In genomic region chr5:134436523-134437339, GRCh38 we compare ENCODE assay signal across 1 cellular context.
TF ChIP-seq lines count a peak whose summit lies in the region.

No MANE protein-coding gene starts in this region.

TF ChIP-seq in HepG2, 621 proteins besides CTCF, POLR2A, EP300 and RAD21 (continued from another document and continues in another):
- TF ChIP-seq CEBPZ (IDR thresholded peaks at IDR 0.05; ENCODE audit: low read length) (no peak), RFX3 (CRISPR knock-in tag; IDR thresholded peaks at IDR 0.05) (peak; percentile 69), RNF219 (CRISPR knock-in tag; IDR thresholded peaks at IDR 0.05) (no peak), TP53 (CRISPR knock-in tag; conservative IDR thresholded peaks at IDR 0.05) (no peak), ZNF639 (CRISPR knock-in tag; conservative IDR thresholded peaks at IDR 0.05) (no peak), ZFP36 (IDR thresholded peaks at IDR 0.05; ENCODE audit: borderline replicate concordance, low read depth, low read length, partially characterized antibody) (no peak), NKX3-1 (CRISPR knock-in tag; IDR thresholded peaks at IDR 0.05) (no peak), HNRNPK (IDR thresholded peaks at IDR 0.05; ENCODE audit: low read depth, low read length, poor library complexity, severe bottlenecking) (no peak), STAG1 (CRISPR knock-in tag; IDR thresholded peaks at IDR 0.05) (no peak; the same call in 1 of the 2 replicates), MAFK (conservative IDR thresholded peaks at IDR 0.05 in 1 of 2, IDR thresholded peaks at IDR 0.05 in 1 of 2; ENCODE audit: low read length in 2 of 2) (peak; percentile 82 to 84), ZNF672 (CRISPR knock-in tag; IDR thresholded peaks at IDR 0.05) (no peak), CREB1 (IDR thresholded peaks at IDR 0.05) (peak; percentile 56), CREB1 (CRISPR knock-in tag; IDR thresholded peaks at IDR 0.05) (peak; percentile 57; the same call in 1 of the 2 replicates), THRA (CRISPR knock-in tag; IDR thresholded peaks at IDR 0.05; ENCODE audit: borderline replicate concordance) (no peak; the same call in 1 of the 2 replicates), MIXL1 (CRISPR knock-in tag; IDR thresholded peaks at IDR 0.05) (no peak), PHF8 (CRISPR knock-in tag; IDR thresholded peaks at IDR 0.05) (no peak), MTF2 (CRISPR knock-in tag; IDR thresholded peaks at IDR 0.05; ENCODE audit: borderline replicate concordance) (no peak), KDM5A (IDR thresholded peaks at IDR 0.05; ENCODE audit: borderline replicate concordance, low read length) (no peak), E2F1 (CRISPR knock-in tag; IDR thresholded peaks at IDR 0.05) (no peak), ZKSCAN5 (CRISPR knock-in tag; IDR thresholded peaks at IDR 0.05) (no peak), CSRNP1 (CRISPR knock-in tag; IDR thresholded peaks at IDR 0.05) (no peak), DDIT3 (CRISPR knock-in tag; IDR thresholded peaks at IDR 0.05) (no peak), ZNF335 (CRISPR knock-in tag; IDR thresholded peaks at IDR 0.05) (no peak), ZBTB21 (CRISPR knock-in tag; IDR thresholded peaks at IDR 0.05) (no peak), PAXIP1 (CRISPR knock-in tag; conservative IDR thresholded peaks at IDR 0.05) (peak; percentile 34; the same call in 1 of the 2 replicates), PHF21A (CRISPR knock-in tag; IDR thresholded peaks at IDR 0.05) (peak; percentile 60), GTF2F1 (IDR thresholded peaks at IDR 0.05; ENCODE audit: low read length) (no peak), ZNF609 (CRISPR knock-in tag; IDR thresholded peaks at IDR 0.05; ENCODE audit: borderline replicate concordance) (no peak), HOXA9 (CRISPR knock-in tag; IDR thresholded peaks at IDR 0.05; ENCODE audit: borderline replicate concordance) (no peak), YY1 (IDR thresholded peaks at IDR 0.05; ENCODE audit: insufficient read depth, insufficient replicate concordance, low read depth, low read length) (no peak), FLYWCH1 (CRISPR knock-in tag; IDR thresholded peaks at IDR 0.05) (no peak), SP5 (CRISPR knock-in tag; IDR thresholded peaks at IDR 0.05; ENCODE audit: borderline replicate concordance, low read depth) (no peak), ZBTB33 (CRISPR knock-in tag; IDR thresholded peaks at IDR 0.05) (no peak), BORCS8-MEF2B (CRISPR knock-in tag; IDR thresholded peaks at IDR 0.05) (no peak), MYC (CRISPR knock-in tag; IDR thresholded peaks at IDR 0.05; ENCODE audit: borderline replicate concordance) (no peak), ZIK1 (CRISPR knock-in tag; IDR thresholded peaks at IDR 0.05; ENCODE audit: borderline replicate concordance, low read depth) (no peak), POLR2AphosphoS2 (IDR thresholded peaks at IDR 0.05; ENCODE audit: low read depth, low read length) (no peak), ZFY (CRISPR knock-in tag; IDR thresholded peaks at IDR 0.05) (no peak), ZNF343 (CRISPR knock-in tag; IDR thresholded peaks at IDR 0.05) (no peak)
